ENCODE assay signal across 9 cellular contexts in the genomic region with DNA sequence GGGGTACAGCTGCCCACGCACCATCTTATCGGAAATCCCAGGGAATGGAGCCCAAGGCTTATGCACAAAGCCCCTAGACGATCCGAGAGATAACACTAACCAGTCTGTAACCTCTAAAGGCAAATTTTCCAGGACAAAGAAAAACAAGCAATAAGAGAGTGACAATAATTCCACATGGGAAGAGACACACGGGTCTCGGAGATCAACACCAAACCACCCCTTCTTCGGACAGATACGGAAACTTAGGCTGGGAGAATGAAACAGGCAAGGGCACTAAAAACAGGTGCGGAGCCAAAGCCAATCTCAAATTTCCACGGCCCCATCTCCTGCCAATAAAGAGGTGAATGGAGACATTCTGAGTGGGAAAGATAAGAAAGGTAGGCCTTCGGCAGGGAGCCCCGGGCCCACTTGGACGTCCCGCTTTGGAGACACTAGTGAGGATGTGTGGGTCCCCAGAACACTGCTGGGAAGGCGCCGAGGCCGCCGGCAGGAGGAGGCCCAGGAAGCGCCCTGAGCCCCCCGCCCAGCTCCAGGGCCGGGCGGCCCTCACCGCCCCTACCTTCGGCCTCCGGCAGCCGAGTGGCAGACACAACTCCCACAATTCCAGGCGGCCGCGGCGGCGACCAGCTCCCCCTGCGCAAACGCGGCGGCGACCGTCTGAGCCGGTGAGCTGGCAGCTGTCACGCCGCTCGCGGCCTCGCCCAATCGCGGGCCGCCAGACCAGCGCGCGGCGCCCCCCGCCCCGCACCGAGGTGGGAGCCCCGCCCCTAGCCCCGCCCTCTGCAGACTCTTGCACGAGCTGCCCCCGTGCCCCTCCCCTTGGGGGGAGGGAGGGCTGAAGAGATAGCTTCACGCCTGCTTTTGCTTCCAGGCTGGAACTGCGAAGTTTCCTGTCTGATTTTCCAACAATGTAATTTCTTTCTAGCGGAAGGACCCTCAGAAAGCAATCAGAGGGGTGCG. TPM values are rescaled to one million over a fixed set of nuclear protein-coding genes. Genes with fewer than 3 reads are reported as not detected.
DNase-seq lines count a peak whose midpoint lies in the region; ATAC-seq, FAIRE-seq and TF ChIP-seq lines count a peak whose summit lies in the region.
"Had no signal": no experiment of that assay in that cellular context is flagged by ENCODE, and none has a peak within 500 bp of the region (broad histone marks: within the 10 kb centered on the region; RNA-seq: fewer than 3 reads in every experiment).

A gene (minus strand): TSS at position 659 of the 960 bp plus-strand sequence. CDS start 70,525 bp downstream, outside the sequence.

- H3K36me3 ChIP-seq in keratinocyte (ENCODE audit: control insufficient read depth in 2 of 2, extremely low read depth in 1 of 2, insufficient read depth in 2 of 2, low read length in 2 of 2) = peaks cover 2 to 5% of the 10 kb centered on the region in 2 experiments

- H3K4me3 ChIP-seq in keratinocyte (ENCODE audit: control insufficient read depth in 2 of 3, extremely low read depth in 1 of 3, insufficient read depth in 2 of 3, low read depth in 1 of 3, low read length in 3 of 3) = peak within 1 kb of the TSS; percentile 81 to 88 (median 83)

- H3K27ac ChIP-seq in keratinocyte (ENCODE audit: control insufficient read depth, insufficient read depth, low read length) = peak within 1 kb of the TSS; percentile 97

- H3K9ac ChIP-seq in keratinocyte (ENCODE audit: control insufficient read depth, extremely low read depth, insufficient read depth, low read length) = peak within 1 kb of the TSS; percentile 98

- no peaks in the 10 kb centered on the region for H3K9me3 ChIP-seq in keratinocyte (ENCODE audit: control insufficient read depth, low read depth, low read length)

- no peak for TF ChIP-seq CTCF in keratinocyte (optimal IDR thresholded peaks at IDR 0.05 in 1 of 3, IDR thresholded peaks at IDR 0.05 in 1 of 3, conservative IDR thresholded peaks at IDR 0.05 in 1 of 3; ENCODE audit: extremely low read depth in 1 of 3, insufficient read depth in 2 of 3, low read length in 3 of 3)

- H4K20me1 ChIP-seq in keratinocyte (ENCODE audit: control insufficient read depth, extremely low read depth, insufficient read depth, low read length) = no peaks in the 10 kb centered on the region

- TF ChIP-seq POLR2A in GM19193 (IDR thresholded peaks at IDR 0.05; ENCODE audit: extremely low read depth, insufficient read depth, insufficient read length) = peak; percentile 96

- peaks cover 24% of the 10 kb centered on the region for H3K79me2 ChIP-seq in keratinocyte (ENCODE audit: control insufficient read depth, insufficient read depth, low read length)

- DNase-seq in AML-193 (lab: John Stamatoyannopoulos, UW) (peak; percentile 88), NCI-H510A (lab: John Stamatoyannopoulos, UW) (peak; percentile 81), cerebellar nuclear complex (lab: John Stamatoyannopoulos, UW) (peak; percentile 21 to 82), keratinocyte (ENCODE audit: low read depth, low spot score) (peak; percentile 33)
- peak; percentile 93 for DNase-seq in activated CD4-positive, alpha-beta T cell treated with anti-CD3 and anti-CD28 coated beads for 1 hour
- peak; percentile 94 to 97 (median 95) for DNase-seq in stimulated activated CD4-positive, alpha-beta T cell treated with anti-CD3 and anti-CD28 coated beads, Interleukin-12 subunit alpha, Interleukin-12 subunit beta, amount 100 ng/mL, for 48 hours (ENCODE audit: low read depth in 2 of 3, low spot score in 1 of 3)

- no peaks in the 10 kb centered on the region for H3K27me3 ChIP-seq in keratinocyte (ENCODE audit: control insufficient read depth, extremely low read depth, insufficient read depth, low read length)

- dilution Hi-C loops in keratinocyte (cut with MboI; ENCODE audit: extremely low pct_ligation_motif_present, low sequenced_read_pairs) = no loop called here

- ATAC-seq in HG03432 (IDR thresholded peaks at IDR 0.05; ENCODE audit: unreplicated experiment) = peak; percentile 99

- H3K4me1 ChIP-seq in keratinocyte (ENCODE audit: control insufficient read depth, extremely low read depth, insufficient read depth, low read length) = peaks cover 10% of the 10 kb centered on the region

- peak within 1 kb of the TSS; percentile 92 for H3K4me2 ChIP-seq in keratinocyte (ENCODE audit: control insufficient read depth, extremely low read depth, insufficient read depth, low read depth, low read length)

- FAIRE-seq in keratinocyte (lab: Jason Lieb, UNC) = no peak
- FAIRE-seq: TTC549 had no signal

- H2AFZ ChIP-seq in keratinocyte (ENCODE audit: control insufficient read depth, low read length) = peak within 1 kb of the TSS; percentile 92

- no peaks in the 10 kb centered on the region for H3K9me1 ChIP-seq in keratinocyte (ENCODE audit: control insufficient read depth, extremely low read depth, insufficient read depth, low read length)

RNA-seq across cellular contexts. Expression of the gene that starts here (rescaled TPM):
- polyA plus RNA-seq in keratinocyte = 39.9 to 48.2 TPM (median 45.4 TPM) in 3 replicates
- polyA plus RNA-seq in keratinocyte (2011; ENCODE audit: low read depth) = 47.5 TPM
- polyA plus RNA-seq in keratinocyte (2011; cell fraction: cytosol; rRNA removed) = 35.8 and 40.3 TPM in 2 replicates
- 64.6 and 71.5 TPM in 2 replicates for polyA plus RNA-seq in keratinocyte (2011; cell fraction: nucleus; rRNA removed)
- 35.5 and 42.8 TPM in 2 replicates for polyA plus RNA-seq in keratinocyte (2012; ENCODE audit: low replicate concordance)
- polyA minus RNA-seq in keratinocyte = 24.4 to 42.5 TPM (median 40.2 TPM) in 3 replicates
- 59.3 TPM for polyA minus RNA-seq in keratinocyte (2011; cell fraction: cytosol; rRNA and poly(A)+ RNA removed)
- polyA minus RNA-seq in keratinocyte (2011; cell fraction: nucleus; rRNA and poly(A)+ RNA removed) = 41.0 and 50.5 TPM in 2 replicates

Comparison
In these comparisons a context has a peak if more than half of its experiments do, and no peak if none do; other contexts are left out.
1. Peak in every context shown above with its lines: DNase-seq, ATAC-seq, H3K4me3 ChIP-seq and H3K27ac ChIP-seq.
2. DNase-seq: peak in every context shown above with its lines; median percentile 95 in stimulated activated CD4-positive, alpha-beta T cell treated with anti-CD3 and anti-CD28 coated beads, Interleukin-12 subunit alpha, Interleukin-12 subunit beta, amount 100 ng/mL, for 48 hours; 93 in activated CD4-positive, alpha-beta T cell treated with anti-CD3 and anti-CD28 coated beads for 1 hour; 88 in AML-193; 81 in NCI-H510A; 52 in cerebellar nuclear complex; 33 in keratinocyte.